Comparison of ENCODE assay signal across 9 cellular contexts in genomic region chr11:128498846-128499245, GRCh38.
DNase-seq lines count a peak whose midpoint lies in the region; ATAC-seq lines count a peak whose summit lies in the region.
"Had no signal": no experiment of that assay in that cellular context is flagged by ENCODE, and none has a peak within 500 bp of the region (broad histone marks: within the 10 kb centered on the region; RNA-seq: fewer than 3 reads in every experiment).

No MANE protein-coding gene starts in this region.

- peaks cover 58% of the 10 kb centered on the region for H3K36me3 Mint-ChIP-seq in activated T-helper 1 cell treated with anti-CD3 and anti-CD28 coated beads, Interleukin-12 subunit alpha, Interleukin-12 subunit beta, Interleukin-2, Interleukin-4 antibody, amounts not matched to agents 30 ng/mL and 10 ng/mL and 1 ng/mL, durations not matched to agents 14 hours and 24 hours and 36 hours (ENCODE audit: low read depth)

- H3K79me1 ChIP-seq in mesenchymal stem cell (replicated peaks; ENCODE audit: low read length, poor library complexity, severe bottlenecking): no peaks in the 10 kb centered on the region

- H3K23ac ChIP-seq in mesenchymal stem cell (ENCODE audit: low read length in 2 of 2): no peak overlapping the region

- H2BK15ac ChIP-seq in mesenchymal stem cell (ENCODE audit: low read depth, poor library complexity, severe bottlenecking): no peak overlapping the region

- H3K4me1 ChIP-seq in GM23248 (ENCODE audit: insufficient read depth) (peaks cover 98% of the 10 kb centered on the region), mesenchymal stem cell (ENCODE audit: control insufficient read depth, insufficient read depth, low read depth, low read length) (peaks cover 24% of the 10 kb centered on the region)

- H3K9ac ChIP-seq in GM23248: peak overlapping the region; percentile 78; the same call in 1 of the 2 replicates
- H3K9ac ChIP-seq in mesenchymal stem cell (ENCODE audit: low read length): peak overlapping the region; percentile 85

- H2BK5ac ChIP-seq in mesenchymal stem cell (ENCODE audit: low read depth, low read length, poor library complexity, severe bottlenecking): no peak overlapping the region

- peaks cover 90% of the 10 kb centered on the region for H3F3A ChIP-seq in GM23248 (ENCODE audit: insufficient read depth)

- H3K36me3 ChIP-seq in GM23248 (ENCODE audit: low read depth): no peaks in the 10 kb centered on the region; the same call in 1 of the 2 replicates
- peaks cover 0 to 2% of the 10 kb centered on the region in 2 experiments for H3K36me3 ChIP-seq in mesenchymal stem cell (ENCODE audit: control insufficient read depth in 1 of 2, insufficient read depth in 2 of 2, low read depth in 1 of 2, low read length in 2 of 2)

- 61 to 73% methylated on average over 2 of the region's 2 CpGs for WGBS in GM23248 (ENCODE audit: low coverage in 1 of 2, low lambda C conversion rate in 2 of 2, missing lambda C conversion rate in 2 of 2), 2 experiments
- 36% methylated on average over 2 of the region's 2 CpGs for whole genome bisulfite sequencing in mesenchymal stem cell

- H2AK5ac ChIP-seq in mesenchymal stem cell (ENCODE audit: low read length, severe bottlenecking): peak overlapping the region; percentile 45

- H2BK12ac ChIP-seq in mesenchymal stem cell (ENCODE audit: low read length in 2 of 2): no peak overlapping the region

- no peak overlapping the region for H2BK120ac ChIP-seq in mesenchymal stem cell (ENCODE audit: low read depth, low read length)

- no peak overlapping the region for H3K4ac ChIP-seq in mesenchymal stem cell (ENCODE audit: low read depth in 1 of 2, low read length in 2 of 2)

- in situ Hi-C loops in ACHN (cut with HindIII; ENCODE audit: low pct_ligation_motif_present, low pct_unique_long_range_greater_than_20kb, low sequenced_read_pairs) (no loop called here), GM23248 (cut with MboI) (no loop called here)

- peak overlapping the region; percentile 86 for H3K4me3 Mint-ChIP-seq in activated T-helper 1 cell treated with anti-CD3 and anti-CD28 coated beads, Interleukin-12 subunit alpha, Interleukin-12 subunit beta, Interleukin-2, Interleukin-4 antibody, amounts not matched to agents 30 ng/mL and 10 ng/mL and 1 ng/mL, durations not matched to agents 14 hours and 24 hours and 36 hours

- H3K4me1 Mint-ChIP-seq in activated T-helper 1 cell treated with anti-CD3 and anti-CD28 coated beads, Interleukin-12 subunit alpha, Interleukin-12 subunit beta, Interleukin-2, Interleukin-4 antibody, amounts not matched to agents 30 ng/mL and 10 ng/mL and 1 ng/mL, durations not matched to agents 14 hours and 24 hours and 36 hours (ENCODE audit: low read depth): peaks cover 98% of the 10 kb centered on the region

- peak; percentile 28 for DNase-seq in ACHN
- peak; percentile 57 for DNase-seq in GM23248
- DNase-seq in activated T-helper 1 cell treated with anti-CD3 and anti-CD28 coated beads, Interleukin-12 subunit alpha, Interleukin-12 subunit beta, Interleukin-2, Interleukin-4 antibody, amounts not matched to agents 30 ng/mL and 10 ng/mL and 1 ng/mL, durations not matched to agents 14 hours and 24 hours and 36 hours (ENCODE audit: low spot score): no peak
- DNase-seq in mesenchymal stem cell: peak; percentile 82
- DNase-seq in NAMALWA (ENCODE audit: low spot score): no peak
- DNase-seq in NCI-H2171 (lab: John Stamatoyannopoulos, UW): no peak
- no peak for DNase-seq in DMS 273 (lab: John Stamatoyannopoulos, UW; ENCODE audit: unreplicated experiment)
- DNase-seq: stimulated activated naive CD4-positive, alpha-beta T cell treated with Interleukin-2 at 50 U/mL for 16 hours had no signal

- H3K27me3 Mint-ChIP-seq in activated T-helper 1 cell treated with anti-CD3 and anti-CD28 coated beads, Interleukin-12 subunit alpha, Interleukin-12 subunit beta, Interleukin-2, Interleukin-4 antibody, amounts not matched to agents 30 ng/mL and 10 ng/mL and 1 ng/mL, durations not matched to agents 14 hours and 24 hours and 36 hours (ENCODE audit: insufficient read depth): no peaks in the 10 kb centered on the region

- H3K4me2 ChIP-seq in GM23248 (ENCODE audit: unreplicated experiment) (peak overlapping the region; percentile 87), mesenchymal stem cell (ENCODE audit: low read length, poor library complexity, severe bottlenecking) (no peak overlapping the region)

- H4K20me1 ChIP-seq in GM23248 (ENCODE audit: insufficient read depth): 0 out of 2 replicates have a peak, but pooled peaks cover 7% of the 10 kb centered on the region

- H3K9me3 Mint-ChIP-seq in activated T-helper 1 cell treated with anti-CD3 and anti-CD28 coated beads, Interleukin-12 subunit alpha, Interleukin-12 subunit beta, Interleukin-2, Interleukin-4 antibody, amounts not matched to agents 30 ng/mL and 10 ng/mL and 1 ng/mL, durations not matched to agents 14 hours and 24 hours and 36 hours: no peaks in the 10 kb centered on the region

- H3K27ac ChIP-seq in GM23248 (peak overlapping the region; percentile 98), mesenchymal stem cell (ENCODE audit: low read length, poor library complexity, severe bottlenecking) (no peak overlapping the region)

- no peak overlapping the region for H3K14ac ChIP-seq in mesenchymal stem cell (ENCODE audit: low read length in 2 of 2)

- H2AFZ ChIP-seq in GM23248 (no peak overlapping the region), mesenchymal stem cell (ENCODE audit: low read depth, low read length) (no peak overlapping the region)

- no peaks in the 10 kb centered on the region for H3K9me2 ChIP-seq in GM23248 (ENCODE audit: insufficient read depth)

- intact Hi-C loops in activated T-helper 1 cell treated with anti-CD3 and anti-CD28 coated beads, Interleukin-12 subunit alpha, Interleukin-12 subunit beta, Interleukin-2, Interleukin-4 antibody, amounts not matched to agents 30 ng/mL and 10 ng/mL and 1 ng/mL, durations not matched to agents 14 hours and 24 hours and 36 hours (cut with micrococcal nuclease): loop anchor here (1.0 kb wide), 1 partner anchor 17 kb away; no protein-coding TSS in a partner anchor

- H3K9me3 ChIP-seq in GM23248 (ENCODE audit: low read depth) (no peaks in the 10 kb centered on the region), mesenchymal stem cell (ENCODE audit: control insufficient read depth, low read length) (no peaks in the 10 kb centered on the region)

- peak overlapping the region in 1 of 2 experiments; percentile 33 for H3K18ac ChIP-seq in mesenchymal stem cell (ENCODE audit: low read depth in 1 of 2, low read length in 2 of 2)

- ATAC-seq in GM19023 (IDR thresholded peaks at IDR 0.05; ENCODE audit: unreplicated experiment): no peak

- no peak overlapping the region for H4K91ac ChIP-seq in mesenchymal stem cell (ENCODE audit: low read length)

- no peak overlapping the region for H4K8ac ChIP-seq in mesenchymal stem cell (ENCODE audit: low read length)

- no peak overlapping the region for H3K4me3 ChIP-seq in GM23248
- no peak overlapping the region for H3K4me3 ChIP-seq in mesenchymal stem cell (ENCODE audit: insufficient read depth in 1 of 2, low read depth in 1 of 2, low read length in 2 of 2)

- peaks cover 91% of the 10 kb centered on the region for H3K79me2 ChIP-seq in GM23248 (ENCODE audit: insufficient read depth)

- peak overlapping the region; percentile 94 for H3K27ac Mint-ChIP-seq in activated T-helper 1 cell treated with anti-CD3 and anti-CD28 coated beads, Interleukin-12 subunit alpha, Interleukin-12 subunit beta, Interleukin-2, Interleukin-4 antibody, amounts not matched to agents 30 ng/mL and 10 ng/mL and 1 ng/mL, durations not matched to agents 14 hours and 24 hours and 36 hours

- H3K27me3 ChIP-seq in GM23248 (replicated peaks; ENCODE audit: insufficient read depth): no peaks in the 10 kb centered on the region
- H3K27me3 ChIP-seq in mesenchymal stem cell (ENCODE audit: control insufficient read depth in 1 of 2, insufficient read depth in 1 of 2, low read length in 2 of 2): no peaks in the 10 kb centered on the region

Comparison
In these comparisons a context has a peak if more than half of its experiments do, and no peak if none do; other contexts are left out.
1. DNase-seq: peak in ACHN (single experiment), GM23248 (single experiment) and mesenchymal stem cell (single experiment); none in activated T-helper 1 cell treated with anti-CD3 and anti-CD28 coated beads, Interleukin-12 subunit alpha, Interleukin-12 subunit beta, Interleukin-2, Interleukin-4 antibody, amounts not matched to agents 30 ng/mL and 10 ng/mL and 1 ng/mL, durations not matched to agents 14 hours and 24 hours and 36 hours (single experiment), NAMALWA (single experiment), NCI-H2171 (single experiment) and DMS 273 (single experiment).